10 cellular contexts compared by ENCODE assay signal in genomic region chr9:127936347-127936852, GRCh38. TPM values are rescaled to one million over a fixed set of nuclear protein-coding genes. Genes with fewer than 3 reads are reported as not detected.
DNase-seq lines count a peak whose midpoint lies in the region; ATAC-seq and TF ChIP-seq lines count a peak whose summit lies in the region.
"Had no signal": no experiment of that assay in that cellular context is flagged by ENCODE, and none has a peak within 500 bp of the region (broad histone marks: within the 10 kb centered on the region; RNA-seq: fewer than 3 reads in every experiment).

No MANE protein-coding gene starts in this region.

- peaks cover 0 to 8% (median 0%) of the 10 kb centered on the region in 8 donors for H3K9me3 Mint-ChIP-seq in CD4-positive, alpha-beta memory T cell
- no peaks in the 10 kb centered on the region for H3K9me3 Mint-ChIP-seq in central memory CD8-positive, alpha-beta T cell

- H3K27me3 ChIP-seq in CD4-positive, alpha-beta memory T cell (ENCODE audit: insufficient read depth, low read length) = no peaks in the 10 kb centered on the region
- no peaks in the 10 kb centered on the region for H3K27me3 ChIP-seq in MG63
- H3K27me3 ChIP-seq in neural cell (ENCODE audit: insufficient read depth, low read depth, low read length) = no peaks in the 10 kb centered on the region

- H3K36me3 ChIP-seq in CD4-positive, alpha-beta memory T cell (ENCODE audit: insufficient read depth, low read length) = peaks cover 10% of the 10 kb centered on the region
- H3K36me3 ChIP-seq in MG63 (peaks cover 37% of the 10 kb centered on the region), neural cell (ENCODE audit: insufficient read depth, low read length) (no peaks in the 10 kb centered on the region)

- no peak for ATAC-seq in central memory CD8-positive, alpha-beta T cell (replicated peaks; ENCODE audit: extremely low read depth, poor library complexity, severe bottlenecking)

- H3K9ac ChIP-seq in neural cell (ENCODE audit: low read length) = peak overlapping the region; percentile 65

- peak overlapping the region; percentile 82 to 98 (median 91) for H3K4me3 Mint-ChIP-seq in CD4-positive, alpha-beta memory T cell
- H3K4me3 Mint-ChIP-seq in central memory CD8-positive, alpha-beta T cell = peak overlapping the region; percentile 85

- no peak for TF ChIP-seq CTCF in neural cell (IDR thresholded peaks at IDR 0.05; ENCODE audit: poor library complexity, severe bottlenecking)

- peaks cover 19 to 26% of the 10 kb centered on the region in 2 donors for H3K36me3 Mint-ChIP-seq in CD4-positive, alpha-beta memory T cell
- peaks cover 32% of the 10 kb centered on the region for H3K36me3 Mint-ChIP-seq in central memory CD8-positive, alpha-beta T cell (ENCODE audit: insufficient read depth)

- H3K4me2 ChIP-seq in neural cell (ENCODE audit: low read length) = peak overlapping the region; percentile 95

- peak in 1 of 5 donors; percentile 31 for DNase-seq in CD4-positive, alpha-beta memory T cell
- no peak for DNase-seq in MG63
- no peak for DNase-seq in central memory CD8-positive, alpha-beta T cell (ENCODE audit: low spot score in 2 of 2)
- DNase-seq in germinal center (ENCODE audit: low spot score) = no peak
- DNase-seq in stimulated activated CD4-positive, alpha-beta T cell treated with anti-CD3 and anti-CD28 coated beads, Interleukin-15, amount 100 ng/mL, for 24 hours = no peak
- DNase-seq in midbrain (lab: John Stamatoyannopoulos, UW) = no peak
- DNase-seq in MV-4-11 (lab: John Stamatoyannopoulos, UW) = no peak
- DNase-seq: NCI-H524 had no signal

- intact Hi-C loops in CD4-positive, alpha-beta memory T cell (cut with micrococcal nuclease) = loop anchor here (5.0 kb wide), 1 partner anchor 36 kb away; no protein-coding TSS in a partner anchor

- no peaks in the 10 kb centered on the region for H3F3A ChIP-seq in neural cell (ENCODE audit: insufficient read depth, low read length, poor library complexity, severe bottlenecking)

- H3K79me2 ChIP-seq in neural cell (replicated peaks; ENCODE audit: insufficient read depth, low read length) = peaks cover 11% of the 10 kb centered on the region

- H3K9me3 ChIP-seq in CD4-positive, alpha-beta memory T cell (ENCODE audit: control insufficient read depth in 1 of 2, low read length in 2 of 2) = no peaks in the 10 kb centered on the region
- H3K9me3 ChIP-seq in MG63 (no peaks in the 10 kb centered on the region), neural cell (ENCODE audit: low read length) (no peaks in the 10 kb centered on the region)
- H3K9me3 ChIP-seq: left lung had no signal

- H3K4me3 ChIP-seq in CD4-positive, alpha-beta memory T cell (ENCODE audit: low read length in 2 of 2) = peak overlapping the region in 1 of 2 donors; percentile 73
- peak overlapping the region; percentile 70 for H3K4me3 ChIP-seq in MG63
- H3K4me3 ChIP-seq in neural cell (ENCODE audit: low read length) = peak overlapping the region; percentile 92

- H4K20me1 ChIP-seq in neural cell (ENCODE audit: insufficient read depth) = no peaks in the 10 kb centered on the region

- TF ChIP-seq RAD21 in neural cell (conservative IDR thresholded peaks at IDR 0.05) = no peak

- no peaks in the 10 kb centered on the region for H3K27me3 Mint-ChIP-seq in CD4-positive, alpha-beta memory T cell
- H3K27me3 Mint-ChIP-seq in central memory CD8-positive, alpha-beta T cell = no peaks in the 10 kb centered on the region

- CTCF ChIA-PET in CD4-positive, alpha-beta memory T cell (lab: Charles Lee; ENCODE audit: partially characterized antibody) = interaction anchor here (1.2 to 11.2 kb wide), 4 partner anchors 19 to 149 kb away, joined by 3 to 216 read pairs (median 56); no protein-coding TSS in a partner anchor

- H3K9me2 ChIP-seq in neural cell (ENCODE audit: insufficient read depth, low read length) = no peaks in the 10 kb centered on the region

- peaks cover 41% of the 10 kb centered on the region for H3K4me1 ChIP-seq in CD4-positive, alpha-beta memory T cell (ENCODE audit: insufficient read depth, low read length)

- H3K4me1 Mint-ChIP-seq in CD4-positive, alpha-beta memory T cell = peaks cover 25 to 56% (median 44%) of the 10 kb centered on the region in 4 donors
- H3K4me1 Mint-ChIP-seq in central memory CD8-positive, alpha-beta T cell = peaks cover 43% of the 10 kb centered on the region

- no peak overlapping the region for H2AFZ ChIP-seq in neural cell (ENCODE audit: low read depth, low read length)

- POLR2A ChIA-PET in CD4-positive, alpha-beta memory T cell (lab: Charles Lee; ENCODE audit: partially characterized antibody) = interaction anchor here (0.9 to 16.4 kb wide), 17 partner anchors 8 to 223 kb away, joined by 3 to 250 read pairs (median 4); partner anchors contain the start of genes BBLN, CDK9, EEIG1 and NAIF1

- no peak for TF ChIP-seq EP300 in neural cell (conservative IDR thresholded peaks at IDR 0.05; ENCODE audit: poor library complexity, severe bottlenecking)

- H3K27ac ChIP-seq in CD4-positive, alpha-beta memory T cell (ENCODE audit: low read depth, low read length) = peak overlapping the region; percentile 75
- H3K27ac ChIP-seq in neural cell (ENCODE audit: low read length) = no peak overlapping the region

- H3K27ac Mint-ChIP-seq in CD4-positive, alpha-beta memory T cell = peak overlapping the region; percentile 58 to 97 (median 97)
- peak overlapping the region; percentile 87 for H3K27ac Mint-ChIP-seq in central memory CD8-positive, alpha-beta T cell (ENCODE audit: low read depth)

TF ChIP-seq in neural cell, 6 proteins besides CTCF, POLR2A, EP300 and RAD21:
- TF ChIP-seq MXI1 (conservative IDR thresholded peaks at IDR 0.05; ENCODE audit: poor library complexity, severe bottlenecking) = no peak
- no peak for TF ChIP-seq TAF1 (IDR thresholded peaks at IDR 0.05; ENCODE audit: low read depth)
- TF ChIP-seq EZH2 (IDR thresholded peaks at IDR 0.05; ENCODE audit: borderline replicate concordance, insufficient read depth, low read length, poor library complexity, severe bottlenecking) = no peak
- TF ChIP-seq SMC3 (conservative IDR thresholded peaks at IDR 0.05; ENCODE audit: poor library complexity) = no peak
- no peak for TF ChIP-seq POLR2AphosphoS5 (IDR thresholded peaks at IDR 0.05)
- TF ChIP-seq REST (IDR thresholded peaks at IDR 0.05; ENCODE audit: borderline replicate concordance) = no peak

RNA-seq across cellular contexts. Expression of gene DPM2, which starts 1.3 kb away (rescaled TPM):
- total RNA-seq in CD4-positive, alpha-beta memory T cell = 10 to 100 TPM; 37.0 to 39.7 TPM
- polyA plus RNA-seq in CD4-positive, alpha-beta memory T cell = 10 to 100 TPM; 41.0 to 43.1 TPM
- 23.3 and 38.9 TPM in 2 replicates for total RNA-seq in MG63 (2014; rRNA removed; shearing (Covaris generic); ENCODE audit: low replicate concordance)
- 30.5 and 44.9 TPM in 2 replicates for polyA plus RNA-seq in neural cell
- 15.3 and 20.8 TPM in 2 replicates for polyA minus RNA-seq in neural cell

RNA-seq across cellular contexts. Expression of gene PIP5KL1, which starts 5.8 kb away (rescaled TPM):
- 1 to 10 TPM in 1 of 2 experiments, under 1 TPM in 1; 0.72 to 1.8 TPM for total RNA-seq in CD4-positive, alpha-beta memory T cell
- under 1 TPM; 0.26 to 0.79 TPM for polyA plus RNA-seq in CD4-positive, alpha-beta memory T cell
- total RNA-seq in MG63 (2014; rRNA removed; shearing (Covaris generic); ENCODE audit: low replicate concordance) = 0.13 TPM in 1 of 2 replicates, not detected in the other
- 3.4 and 5.2 TPM in 2 replicates for polyA plus RNA-seq in neural cell
- 2.5 and 6.6 TPM in 2 replicates for polyA minus RNA-seq in neural cell

RNA-seq across cellular contexts. Expression of gene ST6GALNAC4, which starts 19.6 kb away (rescaled TPM):
- 10 to 100 TPM; 35.7 to 38.1 TPM for total RNA-seq in CD4-positive, alpha-beta memory T cell
- 10 to 100 TPM; 10.2 to 18.5 TPM for polyA plus RNA-seq in CD4-positive, alpha-beta memory T cell
- 4.7 and 26.9 TPM in 2 replicates for total RNA-seq in MG63 (2014; rRNA removed; shearing (Covaris generic); ENCODE audit: low replicate concordance)
- 4.8 and 5.9 TPM in 2 replicates for polyA plus RNA-seq in neural cell
- polyA minus RNA-seq in neural cell = 5.8 and 6.8 TPM in 2 replicates

RNA-seq across cellular contexts. Expression of gene ST6GALNAC6, which starts 37.0 kb away (rescaled TPM):
- 100 to 1,000 TPM; 125 to 127 TPM for total RNA-seq in CD4-positive, alpha-beta memory T cell
- 10 to 100 TPM; 45.2 to 45.6 TPM for polyA plus RNA-seq in CD4-positive, alpha-beta memory T cell
- 40.5 and 47.3 TPM in 2 replicates for total RNA-seq in MG63 (2014; rRNA removed; shearing (Covaris generic); ENCODE audit: low replicate concordance)
- polyA plus RNA-seq in neural cell = 44.2 and 59.3 TPM in 2 replicates
- 30.3 and 33.8 TPM in 2 replicates for polyA minus RNA-seq in neural cell

RNA-seq across cellular contexts. Expression of gene EEIG1, which starts 44.4 kb away (rescaled TPM):
- 100 to 1,000 TPM; 516 to 550 TPM for total RNA-seq in CD4-positive, alpha-beta memory T cell
- polyA plus RNA-seq in CD4-positive, alpha-beta memory T cell = 100 to 1,000 TPM in 1 of 2 donors, 10 to 100 TPM in 1; 95.4 to 205 TPM
- 10.3 and 11.8 TPM in 2 replicates for total RNA-seq in MG63 (2014; rRNA removed; shearing (Covaris generic); ENCODE audit: low replicate concordance)
- 6.7 and 18.5 TPM in 2 replicates for polyA plus RNA-seq in neural cell
- 10.7 and 11.2 TPM in 2 replicates for polyA minus RNA-seq in neural cell
